Comparison of ENCODE assay signal across 13 cellular contexts in the genomic region with DNA sequence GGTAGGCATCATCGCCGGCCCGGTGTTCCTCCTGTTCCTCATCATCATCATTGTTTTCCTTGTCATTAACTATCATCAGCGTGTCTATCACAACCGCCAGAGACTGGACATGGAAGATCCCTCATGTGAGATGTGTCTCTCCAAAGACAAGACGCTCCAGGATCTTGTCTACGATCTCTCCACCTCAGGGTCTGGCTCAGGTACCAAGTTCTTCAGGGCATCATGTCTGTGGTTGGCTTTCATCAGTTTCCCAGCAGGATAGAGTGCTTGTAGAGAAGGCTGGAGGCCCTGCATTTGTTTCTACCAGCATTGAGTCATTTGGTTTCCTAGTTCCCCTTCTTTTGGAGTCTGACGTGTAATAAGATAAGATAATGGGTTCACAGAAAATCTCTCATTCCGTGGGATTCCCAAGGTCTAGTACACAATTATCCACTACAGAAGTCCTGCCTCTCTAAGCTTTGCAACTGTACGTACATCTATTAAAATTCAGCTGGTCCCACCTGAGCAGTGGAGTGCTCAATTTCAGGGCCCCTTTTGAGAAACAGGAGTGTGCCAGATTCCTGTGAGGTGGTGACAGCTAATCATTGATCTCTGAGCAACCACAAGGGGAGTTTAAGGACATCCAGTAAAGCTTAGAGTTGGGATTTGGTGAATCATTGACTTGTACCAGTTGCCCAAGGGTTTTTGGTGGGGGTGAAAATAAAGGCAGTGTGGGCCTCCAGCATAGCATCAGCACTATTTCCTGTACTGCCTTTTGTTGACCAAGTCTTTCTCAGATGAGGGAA. TPM values are rescaled to one million over a fixed set of nuclear protein-coding genes. Genes with fewer than 3 reads are reported as not detected.
DNase-seq lines count a peak whose midpoint lies in the region; ATAC-seq and TF ChIP-seq lines count a peak whose summit lies in the region.
"Had no signal": no experiment of that assay in that cellular context is flagged by ENCODE, and none has a peak within 500 bp of the region (broad histone marks: within the 10 kb centered on the region; RNA-seq: fewer than 3 reads in every experiment).

No MANE protein-coding gene starts in this region.

- H3K4me1 Mint-ChIP-seq in CD4-positive, alpha-beta memory T cell, result peaks cover 52 to 72% (median 60%) of the 10 kb centered on the region in 4 donors
- H3K4me1 Mint-ChIP-seq in nephron, result peaks cover 46% of the 10 kb centered on the region

- H3K27ac ChIP-seq in CD4-positive, alpha-beta memory T cell (ENCODE audit: low read depth, low read length), result no peak overlapping the region
- H3K27ac ChIP-seq: uterus had no signal

- no peak for DNase-seq in CD4-positive, alpha-beta memory T cell
- DNase-seq in MV-4-11 (lab: John Stamatoyannopoulos, UW) (peak; percentile 65), choroid plexus epithelial cell (ENCODE audit: low read depth) (peak; percentile 95), omental fat pad (ENCODE audit: low spot score) (no peak), cortex of kidney (lab: John Stamatoyannopoulos, UW) (no peak)
- no peak for DNase-seq in stimulated activated CD4-positive, alpha-beta T cell treated with anti-CD3 and anti-CD28 coated beads, Interleukin-4, amount 100 ng/mL, for 24 hours
- DNase-seq: activated CD8-positive, alpha-beta memory T cell treated with anti-CD3 and anti-CD28 coated beads for 24 hours; islet precursor cell; KG1; NCI-H345; uterus had no signal

- no peaks in the 10 kb centered on the region for H3K36me3 ChIP-seq in CD4-positive, alpha-beta memory T cell (ENCODE audit: insufficient read depth, low read length)
- H3K36me3 ChIP-seq: uterus had no signal

- POLR2A ChIA-PET in CD4-positive, alpha-beta memory T cell (lab: Charles Lee; ENCODE audit: partially characterized antibody), result no interaction called here

- ATAC-seq in omental fat pad (ENCODE audit: low FRiP score), result no peak
- ATAC-seq in GM18867 (IDR thresholded peaks at IDR 0.05; ENCODE audit: unreplicated experiment), result no peak

- no peaks in the 10 kb centered on the region for H3K27me3 ChIP-seq in CD4-positive, alpha-beta memory T cell (ENCODE audit: insufficient read depth, low read length)
- H3K27me3 ChIP-seq: uterus had no signal

- TF ChIP-seq CTCF in choroid plexus epithelial cell (conservative IDR thresholded peaks at IDR 0.05; ENCODE audit: low read depth, low read length) (no peak), nephron (IDR thresholded peaks at IDR 0.05; ENCODE audit: unreplicated experiment in 3 of 3) (no peak), omental fat pad (IDR thresholded peaks at IDR 0.05) (no peak)

- H3K9me3 ChIP-seq in CD4-positive, alpha-beta memory T cell (ENCODE audit: control insufficient read depth in 1 of 2, low read length in 2 of 2), result no peaks in the 10 kb centered on the region
- H3K9me3 ChIP-seq: uterus had no signal

- no peaks in the 10 kb centered on the region for H3K27me3 Mint-ChIP-seq in CD4-positive, alpha-beta memory T cell
- H3K27me3 Mint-ChIP-seq in nephron (ENCODE audit: low read depth), result no peaks in the 10 kb centered on the region

- H3K4me1 ChIP-seq in CD4-positive, alpha-beta memory T cell (ENCODE audit: insufficient read depth, low read length), result peaks cover 53% of the 10 kb centered on the region

- H3K9me3 Mint-ChIP-seq in CD4-positive, alpha-beta memory T cell, result no peaks in the 10 kb centered on the region
- no peaks in the 10 kb centered on the region for H3K9me3 Mint-ChIP-seq in nephron

- H3K27ac Mint-ChIP-seq in CD4-positive, alpha-beta memory T cell, result peak overlapping the region in 4 of 7 donors; percentile 6 to 68 (median 48)
- H3K27ac Mint-ChIP-seq in nephron, result peak overlapping the region; percentile 44 to 95 (median 83)

- intact Hi-C loops in CD4-positive, alpha-beta memory T cell (cut with micrococcal nuclease), result no loop called here

- CTCF ChIA-PET in CD4-positive, alpha-beta memory T cell (lab: Charles Lee; ENCODE audit: partially characterized antibody), result interaction anchor here (0.6 to 7.6 kb wide), 10 partner anchors 11 to 53 kb away, joined by 3 to 61 read pairs (median 6); no protein-coding TSS in a partner anchor

- H3K36me3 Mint-ChIP-seq in CD4-positive, alpha-beta memory T cell, result peaks cover 25 to 32% of the 10 kb centered on the region in 2 donors
- peaks cover 43% of the 10 kb centered on the region for H3K36me3 Mint-ChIP-seq in nephron (ENCODE audit: low read depth)

- no peak overlapping the region for H3K4me3 ChIP-seq in CD4-positive, alpha-beta memory T cell (ENCODE audit: low read length in 2 of 2)
- no peak overlapping the region for H3K4me3 ChIP-seq in choroid plexus epithelial cell (ENCODE audit: low read depth, low read length)
- H3K4me3 ChIP-seq: uterus had no signal

- peak overlapping the region in 2 of 8 donors; percentile 30 to 32 for H3K4me3 Mint-ChIP-seq in CD4-positive, alpha-beta memory T cell
- H3K4me3 Mint-ChIP-seq in nephron, result peak overlapping the region in 1 of 3 experiments; percentile 7

RNA-seq across cellular contexts. Expression of a gene that starts 25.1 kb away (rescaled TPM):
- 10 to 100 TPM; 10.8 to 12.6 TPM for total RNA-seq in CD4-positive, alpha-beta memory T cell
- 1 to 10 TPM in 1 of 2 donors, under 1 TPM in 1; 0.42 to 2.5 TPM for polyA plus RNA-seq in CD4-positive, alpha-beta memory T cell
- 10 to 100 TPM; 15.9 to 42.2 (median 20.5) TPM for total RNA-seq in omental fat pad

RNA-seq across cellular contexts. Expression of a gene that starts 30.2 kb away (rescaled TPM):
- 10 to 100 TPM; 30.5 to 31.7 TPM for total RNA-seq in CD4-positive, alpha-beta memory T cell
- polyA plus RNA-seq in CD4-positive, alpha-beta memory T cell, result 1 to 10 TPM; 1.2 to 5.3 TPM
- 10 to 100 TPM; 19.0 to 67.9 (median 29.5) TPM for total RNA-seq in omental fat pad

Comparison
In these comparisons a context has a peak if more than half of its experiments do, and no peak if none do; other contexts are left out.
1. DNase-seq: peak in MV-4-11 (single experiment) and choroid plexus epithelial cell (single experiment); none in CD4-positive, alpha-beta memory T cell (0 of 5), omental fat pad (single experiment), cortex of kidney (single experiment) and stimulated activated CD4-positive, alpha-beta T cell treated with anti-CD3 and anti-CD28 coated beads, Interleukin-4, amount 100 ng/mL, for 24 hours (single experiment).